ENCODE assay signal across 8 cellular contexts in genomic region chr16:12095275-12096161, GRCh38.
DNase-seq lines count a peak whose midpoint lies in the region; ATAC-seq and TF ChIP-seq lines count a peak whose summit lies in the region.

No MANE protein-coding gene starts in this region.

- TF ChIP-seq CTCF in HEK293 (tag by site-specific recombination; IDR thresholded peaks at IDR 0.05) (peak; percentile 50), epithelial cell of esophagus (IDR thresholded peaks at IDR 0.05; ENCODE audit: insufficient read depth, low read depth, low read length, missing control alignments) (peak; percentile 86)

- CTCF ChIA-PET in HEK293 (lab: Yijun Ruan, JAX), result interaction anchor here (0.5 to 6.0 kb wide), 58 partner anchors 10 to 1824 kb away, joined by 3 to 74 read pairs (median 4); partner anchors contain the start of gene ERCC4

- peaks cover 32 to 49% (median 47%) of the 10 kb centered on the region in 3 donors for H3K4me1 Mint-ChIP-seq in naive B cell

- H3K36me3 Mint-ChIP-seq in naive B cell, result peaks cover 4 to 13% of the 10 kb centered on the region in 2 donors

- no peaks in the 10 kb centered on the region for H3K27me3 Mint-ChIP-seq in naive B cell

- peak overlapping the region in 7 of 8 donors; percentile 5 to 73 (median 52) for H3K4me3 Mint-ChIP-seq in naive B cell

- H3K4me3 ChIP-seq in HEK293 (ENCODE audit: low read depth, low read length) (no peak overlapping the region), epithelial cell of esophagus (ENCODE audit: low read length) (no peak overlapping the region)

- POLR2A ChIA-PET in HEK293 (lab: Yijun Ruan, JAX), result no interaction called here

- peak; percentile 30 to 55 for ATAC-seq in naive B cell (ENCODE audit: low read depth in 2 of 2)

- H3K27ac ChIP-seq in HEK293 (ENCODE audit: extremely low read depth, low read depth, low read length), result no peak overlapping the region

- no peaks in the 10 kb centered on the region for H3K36me3 ChIP-seq in HEK293 (ENCODE audit: control insufficient read depth in 2 of 2, insufficient read depth in 1 of 2, low read length in 2 of 2)

- no peaks in the 10 kb centered on the region for H3K9me3 Mint-ChIP-seq in naive B cell

- H3K4me1 ChIP-seq in HEK293 (ENCODE audit: control insufficient read depth, insufficient read depth, low read length), result peaks cover 3% of the 10 kb centered on the region

- peak overlapping the region; percentile 18 to 98 (median 58) for H3K27ac Mint-ChIP-seq in naive B cell

- no peaks in the 10 kb centered on the region for H3K9me3 ChIP-seq in HEK293 (ENCODE audit: control insufficient read depth, insufficient read depth, low read depth, low read length)

- DNase-seq in Ammon's horn (ENCODE audit: low spot score) (peak; percentile 66), NOMO-1 treated with DMSO at 0.1 percent for 48 hours (lab: John Stamatoyannopoulos, UW; ENCODE audit: unreplicated experiment) (peak; percentile 43), activated T-cell treated with anti-CD3 and anti-CD28 coated beads for 24 hours (ENCODE audit: low read depth) (peak; percentile 46), epithelial cell of esophagus (ENCODE audit: low read depth) (peak; percentile 49), naive B cell (peak; percentile 36), H4 (ENCODE audit: low spot score) (no peak)
- DNase-seq in stimulated activated naive CD4-positive, alpha-beta T cell (lab: John Stamatoyannopoulos, UW), result peak in 5 of 6 experiments; percentile 45 to 74 (median 55)

TF ChIP-seq in HEK293, 187 proteins besides CTCF, POLR2A, EP300 and RAD21:
- no peak for TF ChIP-seq ZIC2 (tag by site-specific recombination; IDR thresholded peaks at IDR 0.05)
- TF ChIP-seq ZNF350 (tag by site-specific recombination; IDR thresholded peaks at IDR 0.05), result no peak
- TF ChIP-seq ZNF660 (tag by site-specific recombination; IDR thresholded peaks at IDR 0.05), result peak; percentile 53; the same call in 1 of the 2 replicates
- no peak for TF ChIP-seq KLF16 (tag by site-specific recombination; IDR thresholded peaks at IDR 0.05)
- TF ChIP-seq ZNF654 (tag by site-specific recombination; IDR thresholded peaks at IDR 0.05; ENCODE audit: low read depth), result peak; percentile 83
- TF ChIP-seq ZBTB21 (tag by site-specific recombination; IDR thresholded peaks at IDR 0.05), result no peak
- no peak for TF ChIP-seq ZNF114 (tag by site-specific recombination; IDR thresholded peaks at IDR 0.05)
- TF ChIP-seq ZNF561 (tag by site-specific recombination; IDR thresholded peaks at IDR 0.05; ENCODE audit: borderline replicate concordance), result no peak
- no peak for TF ChIP-seq KLF9 (tag by site-specific recombination; IDR thresholded peaks at IDR 0.05; ENCODE audit: low read depth)
- TF ChIP-seq ZNF24 (tag by site-specific recombination; IDR thresholded peaks at IDR 0.05), result no peak
- no peak for TF ChIP-seq GLIS1 (tag by site-specific recombination; IDR thresholded peaks at IDR 0.05)
- TF ChIP-seq ZFP3 (tag by site-specific recombination; IDR thresholded peaks at IDR 0.05; ENCODE audit: low read depth), result no peak
- TF ChIP-seq ZNF302 (tag by site-specific recombination; IDR thresholded peaks at IDR 0.05; ENCODE audit: low read depth), result no peak
- no peak for TF ChIP-seq ZNF146 (tag by site-specific recombination; IDR thresholded peaks at IDR 0.05)
- no peak for TF ChIP-seq ZNF184 (tag by site-specific recombination; IDR thresholded peaks at IDR 0.05)
- no peak for TF ChIP-seq ZNF776 (tag by site-specific recombination; IDR thresholded peaks at IDR 0.05; ENCODE audit: borderline replicate concordance)
- no peak for TF ChIP-seq ZNF501 (tag by site-specific recombination; IDR thresholded peaks at IDR 0.05)
- no peak for TF ChIP-seq ZXDB (tag by site-specific recombination; IDR thresholded peaks at IDR 0.05)
